ENCODE assay signal across 24 cellular contexts in genomic region chr4:48271626-48272025, GRCh38. TPM values are rescaled to one million over a fixed set of nuclear protein-coding genes. Genes with fewer than 3 reads are reported as not detected.
DNase-seq lines count a peak whose midpoint lies in the region; ATAC-seq and TF ChIP-seq lines count a peak whose summit lies in the region.
"Had no signal": no experiment of that assay in that cellular context is flagged by ENCODE, and none has a peak within 500 bp of the region (broad histone marks: within the 10 kb centered on the region; RNA-seq: fewer than 3 reads in every experiment).

No MANE protein-coding gene starts in this region.

- no peak for ATAC-seq in activated CD4-positive, alpha-beta T cell treated with anti-CD3 and anti-CD28 coated beads for 36 hours
- no peak for ATAC-seq in HG03175 (IDR thresholded peaks at IDR 0.05; ENCODE audit: unreplicated experiment)
- ATAC-seq: HCT116, Right ventricle myocardium inferior had no signal

- peak overlapping the region; percentile 33 for H2AFZ ChIP-seq in SU-DHL-6 (ENCODE audit: low read depth, low read length, severe bottlenecking)
- H2AFZ ChIP-seq: PC-9 had no signal

- peaks cover 52% of the 10 kb centered on the region for H3K4me1 ChIP-seq in DOHH2 (ENCODE audit: control insufficient read depth, low read length)
- H3K4me1 ChIP-seq in thymus (ENCODE audit: control insufficient read depth, insufficient read depth, low read length), result peaks cover 24% of the 10 kb centered on the region
- H3K4me1 ChIP-seq: SJSA1 had no signal

- peak overlapping the region; percentile 85; the same call in 1 of the 2 replicates for H3K4me3 ChIP-seq in DOHH2 (ENCODE audit: low read length)
- H3K4me3 ChIP-seq in SU-DHL-6 (ENCODE audit: insufficient read depth, low read length, poor library complexity, severe bottlenecking), result peak overlapping the region; percentile 68
- no peak overlapping the region for H3K4me3 ChIP-seq in thymus (ENCODE audit: low read length)
- H3K4me3 ChIP-seq: PC-9, SJSA1 had no signal

- H3K9me2 ChIP-seq in DOHH2 (replicated peaks; ENCODE audit: control insufficient read depth, low read length) (no peaks in the 10 kb centered on the region), SU-DHL-6 (replicated peaks; ENCODE audit: insufficient read depth, low read length) (no peaks in the 10 kb centered on the region)

- peak overlapping the region; percentile 59 for H3K4me2 ChIP-seq in DOHH2 (ENCODE audit: low read length)
- peak overlapping the region; percentile 97 for H3K4me2 ChIP-seq in SU-DHL-6 (ENCODE audit: low read depth, low read length, poor library complexity, severe bottlenecking)

- TF ChIP-seq CTCF in DOHH2 (IDR thresholded peaks at IDR 0.05; ENCODE audit: low read depth, low read length, poor library complexity, severe bottlenecking) (no peak), SU-DHL-6 (IDR thresholded peaks at IDR 0.05; ENCODE audit: insufficient read depth, low read length, poor library complexity, severe bottlenecking) (no peak)

- H3K27me3 ChIP-seq in DOHH2 (ENCODE audit: control insufficient read depth, low read length) (no peaks in the 10 kb centered on the region), SU-DHL-6 (ENCODE audit: low read length) (no peaks in the 10 kb centered on the region), thymus (ENCODE audit: control insufficient read depth, insufficient read depth) (no peaks in the 10 kb centered on the region)
- H3K27me3 ChIP-seq: SJSA1 had no signal

- no peaks in the 10 kb centered on the region for H3K9me3 ChIP-seq in DOHH2 (ENCODE audit: control insufficient read depth, insufficient read depth, low read length)
- no peaks in the 10 kb centered on the region for H3K9me3 ChIP-seq in SU-DHL-6 (ENCODE audit: insufficient read depth, low read length)
- no peaks in the 10 kb centered on the region for H3K9me3 ChIP-seq in thymus (ENCODE audit: control insufficient read depth)
- H3K9me3 ChIP-seq: SJSA1 had no signal

- H3K9ac ChIP-seq in SU-DHL-6 (ENCODE audit: low read length), result peak overlapping the region; percentile 85

- H3K79me2 ChIP-seq in DOHH2 (ENCODE audit: control insufficient read depth, low read length) (peaks cover 27% of the 10 kb centered on the region), SU-DHL-6 (ENCODE audit: insufficient read depth, low read length) (peaks cover 42% of the 10 kb centered on the region)

- H3K4me3 Mint-ChIP-seq in activated CD4-positive, alpha-beta T cell treated with anti-CD3 and anti-CD28 coated beads for 36 hours, result no peak overlapping the region
- no peak overlapping the region for H3K4me3 Mint-ChIP-seq in activated CD4-positive, alpha-beta T cell treated with anti-CD3 and anti-CD28 coated beads, Interleukin-2, amount 10 ng/mL, durations not matched to agents 7 days and 5 days

- DNase-seq in activated CD4-positive, alpha-beta T cell treated with anti-CD3 and anti-CD28 coated beads for 36 hours, result peak; percentile 15
- DNase-seq in activated CD4-positive, alpha-beta T cell treated with anti-CD3 and anti-CD28 coated beads, Interleukin-2, amount 10 ng/mL, durations not matched to agents 7 days and 5 days, result no peak
- DNase-seq in anterior cingulate cortex (lab: John Stamatoyannopoulos, UW), result no peak
- DNase-seq: 8988T; ACHN; CD4-positive, CD25-positive, alpha-beta regulatory T cell; DMS53; Kasumi-1; NCI-H1105 treated with DMSO at 0.1 percent for 48 hours; NCI-H146; NCI-H1930; NCI-H2107; NCI-H524; NCI-H748 treated with DMSO at 0.1 percent for 48 hours; NK-92 treated with Interleukin-12 subunit alpha and Interleukin-12 subunit beta, amount 100 ng/mL, for 24 hours; PC-9 had no signal

- 98% methylated on average over 11 of the region's 11 CpGs for WGBS in thymus

- intact Hi-C loops in activated CD4-positive, alpha-beta T cell treated with anti-CD3 and anti-CD28 coated beads for 36 hours (cut with DNase I, micrococcal nuclease), result loop anchor here (2.0 kb wide), 3 partner anchors 103 to 637 kb away; no protein-coding TSS in a partner anchor

- H3F3A ChIP-seq in DOHH2 (ENCODE audit: control insufficient read depth, insufficient read depth) (0 out of 2 replicates have a peak, but pooled peaks cover 3% of the 10 kb centered on the region), SU-DHL-6 (ENCODE audit: insufficient read depth) (peaks cover 43% of the 10 kb centered on the region)

- H4K20me1 ChIP-seq in DOHH2 (ENCODE audit: control insufficient read depth, insufficient read depth, low read depth, low read length), result no peaks in the 10 kb centered on the region
- peaks cover 13% of the 10 kb centered on the region for H4K20me1 ChIP-seq in SU-DHL-6 (ENCODE audit: low read depth, low read length)

- peaks cover 17% of the 10 kb centered on the region for H3K4me1 Mint-ChIP-seq in activated CD4-positive, alpha-beta T cell treated with anti-CD3 and anti-CD28 coated beads for 36 hours
- peaks cover 26% of the 10 kb centered on the region for H3K4me1 Mint-ChIP-seq in activated CD4-positive, alpha-beta T cell treated with anti-CD3 and anti-CD28 coated beads, Interleukin-2, amount 10 ng/mL, durations not matched to agents 7 days and 5 days

- CTCF ChIA-PET in activated CD4-positive, alpha-beta T cell treated with anti-CD3 and anti-CD28 coated beads for 36 hours (lab: Charles Lee), result interaction anchor here (1.3 to 1.8 kb wide), 2 partner anchors 19 to 72 kb away, joined by 3 to 5 read pairs; no protein-coding TSS in a partner anchor
- CTCF ChIA-PET in activated CD4-positive, alpha-beta T cell treated with anti-CD3 and anti-CD28 coated beads, Interleukin-2, amount 10 ng/mL, durations not matched to agents 7 days and 5 days (lab: Charles Lee), result no interaction called here

- H3K27me3 Mint-ChIP-seq in activated CD4-positive, alpha-beta T cell treated with anti-CD3 and anti-CD28 coated beads for 36 hours, result no peaks in the 10 kb centered on the region
- no peaks in the 10 kb centered on the region for H3K27me3 Mint-ChIP-seq in activated CD4-positive, alpha-beta T cell treated with anti-CD3 and anti-CD28 coated beads, Interleukin-2, amount 10 ng/mL, durations not matched to agents 7 days and 5 days

- 0 out of 2 replicates have a peak overlapping the region, but pooled peaks have one; percentile 22 for H3K27ac ChIP-seq in DOHH2 (ENCODE audit: low read depth, low read length)
- H3K27ac ChIP-seq in SU-DHL-6 (ENCODE audit: low read depth, low read length), result peak overlapping the region; percentile 94
- peak overlapping the region; percentile 43 for H3K27ac ChIP-seq in thymus (ENCODE audit: low read depth)
- H3K27ac ChIP-seq: HL-60, SJSA1 had no signal

- H3K36me3 ChIP-seq in DOHH2 (ENCODE audit: control insufficient read depth, low read length), result no peaks in the 10 kb centered on the region; the same call in 1 of the 2 replicates
- peaks cover 4% of the 10 kb centered on the region; the same call in 1 of the 2 replicates for H3K36me3 ChIP-seq in SU-DHL-6 (ENCODE audit: low read length)
- H3K36me3 ChIP-seq in thymus (ENCODE audit: control insufficient read depth, insufficient read depth), result no peaks in the 10 kb centered on the region
- H3K36me3 ChIP-seq: SJSA1 had no signal

- peaks cover 6% of the 10 kb centered on the region for H3K36me3 Mint-ChIP-seq in activated CD4-positive, alpha-beta T cell treated with anti-CD3 and anti-CD28 coated beads for 36 hours (ENCODE audit: low read depth)
- no peaks in the 10 kb centered on the region for H3K36me3 Mint-ChIP-seq in activated CD4-positive, alpha-beta T cell treated with anti-CD3 and anti-CD28 coated beads, Interleukin-2, amount 10 ng/mL, durations not matched to agents 7 days and 5 days (ENCODE audit: low read depth)
- H3K36me3 Mint-ChIP-seq: CD4-positive, CD25-positive, alpha-beta regulatory T cell had no signal

- H3K27ac Mint-ChIP-seq in activated CD4-positive, alpha-beta T cell treated with anti-CD3 and anti-CD28 coated beads for 36 hours, result no peak overlapping the region
- H3K27ac Mint-ChIP-seq in activated CD4-positive, alpha-beta T cell treated with anti-CD3 and anti-CD28 coated beads, Interleukin-2, amount 10 ng/mL, durations not matched to agents 7 days and 5 days, result no peak overlapping the region

- POLR2A ChIA-PET in activated CD4-positive, alpha-beta T cell treated with anti-CD3 and anti-CD28 coated beads for 36 hours (lab: Charles Lee), result no interaction called here
- POLR2A ChIA-PET in activated CD4-positive, alpha-beta T cell treated with anti-CD3 and anti-CD28 coated beads, Interleukin-2, amount 10 ng/mL, durations not matched to agents 7 days and 5 days (lab: Charles Lee), result no interaction called here

- no peaks in the 10 kb centered on the region for H3K9me3 Mint-ChIP-seq in activated CD4-positive, alpha-beta T cell treated with anti-CD3 and anti-CD28 coated beads for 36 hours (ENCODE audit: low read depth)
- H3K9me3 Mint-ChIP-seq in activated CD4-positive, alpha-beta T cell treated with anti-CD3 and anti-CD28 coated beads, Interleukin-2, amount 10 ng/mL, durations not matched to agents 7 days and 5 days, result no peaks in the 10 kb centered on the region
- H3K9me3 Mint-ChIP-seq: CD4-positive, CD25-positive, alpha-beta regulatory T cell had no signal

RNA-seq across cellular contexts. Expression of gene TEC, which starts 2.0 kb away (rescaled TPM):
- 1 to 10 TPM; 3.5 to 4.3 TPM for total RNA-seq in activated CD4-positive, alpha-beta T cell treated with anti-CD3 and anti-CD28 coated beads for 36 hours
- total RNA-seq in activated CD4-positive, alpha-beta T cell treated with anti-CD3 and anti-CD28 coated beads, Interleukin-2, amount 10 ng/mL, durations not matched to agents 7 days and 5 days, result 1 to 10 TPM; 1.0 to 1.1 TPM
- 4.2 TPM for polyA plus RNA-seq in thymus

Comparison
In these comparisons a context has a peak if more than half of its experiments do, and no peak if none do; other contexts are left out.
1. H3K27ac ChIP-seq: peak in every context shown above with its lines; median percentile 94 in SU-DHL-6; 43 in thymus; 22 in DOHH2.